ENCODE assay signal across 8 cellular contexts in the genomic region with DNA sequence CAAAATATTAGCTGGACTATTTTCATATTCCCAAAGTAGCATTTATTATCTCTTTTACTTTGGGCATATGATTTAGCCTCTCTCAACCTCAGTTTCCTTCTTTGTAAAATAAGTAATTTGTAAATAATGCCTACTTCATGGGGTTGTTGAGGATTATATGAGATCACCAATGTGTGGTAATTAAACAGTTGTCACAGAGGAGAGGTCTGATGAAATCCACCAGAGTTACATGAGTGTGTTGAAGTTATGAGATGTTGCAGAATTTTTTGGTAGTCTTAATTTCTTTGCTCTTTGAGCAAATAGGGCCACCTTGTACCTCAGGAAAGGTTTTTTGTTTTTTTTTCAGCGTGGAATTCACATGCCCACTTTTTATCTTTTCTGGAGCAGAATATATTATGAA. TPM values are rescaled to one million over a fixed set of nuclear protein-coding genes. Genes with fewer than 3 reads are reported as not detected.
A peak's percentile ranks its signal among the peaks of the same experiment; 100 is the strongest.
DNase-seq lines count a peak whose midpoint lies in the region; ATAC-seq and TF ChIP-seq lines count a peak whose summit lies in the region.

No MANE protein-coding gene starts in this region.

- H3K27ac ChIP-seq in GM23338 (ENCODE audit: low read depth) (peak overlapping the region; percentile 81; the same call in 1 of the 2 replicates), RWPE2 (ENCODE audit: poor library complexity, severe bottlenecking) (peak overlapping the region; percentile 77)

- peaks cover 41% of the 10 kb centered on the region; the same call in 2 of the 3 replicates for H3K36me3 Mint-ChIP-seq in GM23338 (ENCODE audit: low read depth)

- H3K36me3 ChIP-seq in GM23338 (ENCODE audit: insufficient read depth) (no peaks in the 10 kb centered on the region), RWPE2 (ENCODE audit: low read depth) (peaks cover 34% of the 10 kb centered on the region)

- 0 out of 3 replicates have a peak, but pooled peaks cover 3% of the 10 kb centered on the region for H3K4me1 Mint-ChIP-seq in GM23338

- peaks cover 7% of the 10 kb centered on the region for H3K27me3 Mint-ChIP-seq in GM23338 (ENCODE audit: insufficient read depth, low read depth, poor library complexity)

- H3F3A ChIP-seq in GM23338 (replicated peaks; ENCODE audit: low read depth), result no peaks in the 10 kb centered on the region

- H3K4me2 ChIP-seq in GM23338, result peak overlapping the region; percentile 77

- peak overlapping the region; percentile 84; the same call in 1 of the 2 replicates for H3K27ac Mint-ChIP-seq in GM23338

- no peak for TF ChIP-seq CTCF in GM23338 (conservative IDR thresholded peaks at IDR 0.05; ENCODE audit: low read depth in 2 of 2)
- no peak for TF ChIP-seq CTCF in RWPE2 (IDR thresholded peaks at IDR 0.05; ENCODE audit: poor library complexity, severe bottlenecking)
- TF ChIP-seq CTCF in epithelial cell of proximal tubule (conservative IDR thresholded peaks at IDR 0.05; ENCODE audit: low read depth, low read length), result no peak
- TF ChIP-seq CTCF in retinal pigment epithelial cell (conservative IDR thresholded peaks at IDR 0.05; ENCODE audit: low read depth, low read length), result no peak

- H3K4me3 ChIP-seq in GM23338 (peak overlapping the region; percentile 60), RWPE2 (ENCODE audit: severe bottlenecking) (peak overlapping the region; percentile 48), epithelial cell of proximal tubule (ENCODE audit: low read depth, low read length) (peak overlapping the region; percentile 81), retinal pigment epithelial cell (ENCODE audit: low read length) (peak overlapping the region; percentile 69)

- H3K4me1 ChIP-seq in GM23338 (ENCODE audit: insufficient read depth) (peaks cover 5% of the 10 kb centered on the region; the same call in 1 of the 2 replicates), RWPE2 (ENCODE audit: insufficient read depth, poor library complexity, severe bottlenecking) (peaks cover 3% of the 10 kb centered on the region)

- H3K4me3 Mint-ChIP-seq in GM23338, result peak overlapping the region; percentile 96

- no peaks in the 10 kb centered on the region; the same call in 1 of the 2 replicates for H4K20me1 ChIP-seq in GM23338 (replicated peaks; ENCODE audit: insufficient read depth)

- H3K9me3 ChIP-seq in RWPE2 (ENCODE audit: severe bottlenecking), result no peaks in the 10 kb centered on the region

- ATAC-seq in GM23338, result no peak
- ATAC-seq in RWPE2 (ENCODE audit: low read depth), result no peak
- no peak for ATAC-seq in HG03457 (IDR thresholded peaks at IDR 0.05; ENCODE audit: unreplicated experiment)

- H3K9me3 Mint-ChIP-seq in GM23338, result no peaks in the 10 kb centered on the region

- H3K79me2 ChIP-seq in GM23338 (replicated peaks; ENCODE audit: insufficient read depth), result peaks cover 35% of the 10 kb centered on the region

- no peak for DNase-seq in GM23338 (ENCODE audit: low spot score)
- DNase-seq in RWPE2 (ENCODE audit: low spot score), result no peak
- no peak for DNase-seq in epithelial cell of proximal tubule (ENCODE audit: low read depth)
- no peak for DNase-seq in retinal pigment epithelial cell (ENCODE audit: low read depth)
- DNase-seq in activated effector memory CD4-positive, alpha-beta T cell treated with Interleukin-2 at 50 U/mL for 16 hours, result no peak
- no peak for DNase-seq in NCI-H2081 (lab: John Stamatoyannopoulos, UW)
- no peak for DNase-seq in SK-N-DZ (ENCODE audit: low spot score)

- no peak overlapping the region for H2AFZ ChIP-seq in GM23338

- H3K9me2 ChIP-seq in GM23338 (ENCODE audit: insufficient read depth), result no peaks in the 10 kb centered on the region

- H3K27me3 ChIP-seq in GM23338 (ENCODE audit: insufficient read depth) (no peaks in the 10 kb centered on the region), RWPE2 (ENCODE audit: insufficient read depth, poor library complexity, severe bottlenecking) (no peaks in the 10 kb centered on the region)

TF ChIP-seq in GM23338, 12 proteins besides CTCF, POLR2A, EP300 and RAD21 (continues in another document):
- TF ChIP-seq, protein P1, sequence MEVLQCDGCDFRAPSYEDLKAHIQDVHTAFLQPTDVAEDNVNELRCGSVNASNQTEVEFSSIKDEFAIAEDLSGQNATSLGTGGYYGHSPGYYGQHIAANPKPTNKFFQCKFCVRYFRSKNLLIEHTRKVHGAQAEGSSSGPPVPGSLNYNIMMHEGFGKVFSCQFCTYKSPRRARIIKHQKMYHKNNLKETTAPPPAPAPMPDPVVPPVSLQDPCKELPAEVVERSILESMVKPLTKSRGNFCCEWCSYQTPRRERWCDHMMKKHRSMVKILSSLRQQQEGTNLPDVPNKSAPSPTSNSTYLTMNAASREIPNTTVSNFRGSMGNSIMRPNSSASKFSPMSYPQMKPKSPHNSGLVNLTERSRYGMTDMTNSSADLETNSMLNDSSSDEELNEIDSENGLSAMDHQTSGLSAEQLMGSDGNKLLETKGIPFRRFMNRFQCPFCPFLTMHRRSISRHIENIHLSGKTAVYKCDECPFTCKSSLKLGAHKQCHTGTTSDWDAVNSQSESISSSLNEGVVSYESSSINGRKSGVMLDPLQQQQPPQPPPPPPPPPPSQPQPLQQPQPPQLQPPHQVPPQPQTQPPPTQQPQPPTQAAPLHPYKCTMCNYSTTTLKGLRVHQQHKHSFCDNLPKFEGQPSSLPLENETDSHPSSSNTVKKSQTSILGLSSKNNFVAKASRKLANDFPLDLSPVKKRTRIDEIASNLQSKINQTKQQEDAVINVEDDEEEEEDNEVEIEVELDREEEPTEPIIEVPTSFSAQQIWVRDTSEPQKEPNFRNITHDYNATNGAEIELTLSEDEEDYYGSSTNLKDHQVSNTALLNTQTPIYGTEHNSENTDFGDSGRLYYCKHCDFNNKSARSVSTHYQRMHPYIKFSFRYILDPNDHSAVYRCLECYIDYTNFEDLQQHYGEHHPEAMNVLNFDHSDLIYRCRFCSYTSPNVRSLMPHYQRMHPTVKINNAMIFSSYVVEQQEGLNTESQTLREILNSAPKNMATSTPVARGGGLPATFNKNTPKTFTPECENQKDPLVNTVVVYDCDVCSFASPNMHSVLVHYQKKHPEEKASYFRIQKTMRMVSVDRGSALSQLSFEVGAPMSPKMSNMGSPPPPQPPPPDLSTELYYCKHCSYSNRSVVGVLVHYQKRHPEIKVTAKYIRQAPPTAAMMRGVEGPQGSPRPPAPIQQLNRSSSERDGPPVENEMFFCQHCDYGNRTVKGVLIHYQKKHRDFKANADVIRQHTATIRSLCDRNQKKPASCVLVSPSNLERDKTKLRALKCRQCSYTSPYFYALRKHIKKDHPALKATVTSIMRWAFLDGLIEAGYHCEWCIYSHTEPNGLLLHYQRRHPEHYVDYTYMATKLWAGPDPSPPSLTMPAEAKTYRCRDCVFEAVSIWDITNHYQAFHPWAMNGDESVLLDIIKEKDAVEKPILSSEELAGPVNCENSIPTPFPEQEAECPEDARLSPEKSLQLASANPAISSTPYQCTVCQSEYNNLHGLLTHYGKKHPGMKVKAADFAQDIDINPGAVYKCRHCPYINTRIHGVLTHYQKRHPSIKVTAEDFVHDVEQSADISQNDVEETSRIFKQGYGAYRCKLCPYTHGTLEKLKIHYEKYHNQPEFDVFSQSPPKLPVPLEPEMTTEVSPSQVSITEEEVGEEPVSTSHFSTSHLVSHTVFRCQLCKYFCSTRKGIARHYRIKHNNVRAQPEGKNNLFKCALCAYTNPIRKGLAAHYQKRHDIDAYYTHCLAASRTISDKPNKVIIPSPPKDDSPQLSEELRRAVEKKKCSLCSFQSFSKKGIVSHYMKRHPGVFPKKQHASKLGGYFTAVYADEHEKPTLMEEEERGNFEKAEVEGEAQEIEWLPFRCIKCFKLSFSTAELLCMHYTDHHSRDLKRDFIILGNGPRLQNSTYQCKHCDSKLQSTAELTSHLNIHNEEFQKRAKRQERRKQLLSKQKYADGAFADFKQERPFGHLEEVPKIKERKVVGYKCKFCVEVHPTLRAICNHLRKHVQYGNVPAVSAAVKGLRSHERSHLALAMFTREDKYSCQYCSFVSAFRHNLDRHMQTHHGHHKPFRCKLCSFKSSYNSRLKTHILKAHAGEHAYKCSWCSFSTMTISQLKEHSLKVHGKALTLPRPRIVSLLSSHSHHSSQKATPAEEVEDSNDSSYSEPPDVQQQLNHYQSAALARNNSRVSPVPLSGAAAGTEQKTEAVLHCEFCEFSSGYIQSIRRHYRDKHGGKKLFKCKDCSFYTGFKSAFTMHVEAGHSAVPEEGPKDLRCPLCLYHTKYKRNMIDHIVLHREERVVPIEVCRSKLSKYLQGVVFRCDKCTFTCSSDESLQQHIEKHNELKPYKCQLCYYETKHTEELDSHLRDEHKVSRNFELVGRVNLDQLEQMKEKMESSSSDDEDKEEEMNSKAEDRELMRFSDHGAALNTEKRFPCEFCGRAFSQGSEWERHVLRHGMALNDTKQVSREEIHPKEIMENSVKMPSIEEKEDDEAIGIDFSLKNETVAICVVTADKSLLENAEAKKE (CRISPR knock-in tag; IDR thresholded peaks at IDR 0.05), result no peak
- TF ChIP-seq ZNF331 (CRISPR knock-in tag; IDR thresholded peaks at IDR 0.05; ENCODE audit: low read depth), result no peak

RNA-seq across cellular contexts. Expression of gene COX7B, which starts 1.4 kb away (rescaled TPM):
- total RNA-seq in GM23338 (2014; rRNA removed; shearing (Covaris generic)), result 411 and 687 TPM in 2 replicates
- 1,029 and 1,173 TPM in 2 replicates for polyA plus RNA-seq in GM23338 (2016; fragmentation: Nextera tagmentation; extraction: Ambion mirVana)
- total RNA-seq in epithelial cell of proximal tubule, result 285 and 410 TPM in 2 replicates
- polyA plus RNA-seq in SK-N-DZ (2014; cell fraction: cytosol; rRNA removed), result 897 and 1,028 TPM in 2 replicates
- 645 and 913 TPM in 2 replicates for polyA plus RNA-seq in SK-N-DZ (2014; cell fraction: nucleus; rRNA removed)

RNA-seq across cellular contexts. Expression of gene MAGT1, which starts 5.5 kb away (rescaled TPM):
- 42.2 and 43.7 TPM in 2 replicates for total RNA-seq in GM23338 (2014; rRNA removed; shearing (Covaris generic))
- 22.2 and 23.4 TPM in 2 replicates for polyA plus RNA-seq in GM23338 (2016; fragmentation: Nextera tagmentation; extraction: Ambion mirVana)
- 40.5 and 61.6 TPM in 2 replicates for total RNA-seq in epithelial cell of proximal tubule
- 18.4 and 19.4 TPM in 2 replicates for polyA plus RNA-seq in SK-N-DZ (2014; cell fraction: cytosol; rRNA removed)
- polyA plus RNA-seq in SK-N-DZ (2014; cell fraction: nucleus; rRNA removed), result 3.3 and 5.8 TPM in 2 replicates

RNA-seq across cellular contexts. Expression of gene ATP7A, which starts 9.8 kb away (rescaled TPM):
- 2.5 and 3.1 TPM in 2 replicates for total RNA-seq in GM23338 (2014; rRNA removed; shearing (Covaris generic))
- polyA plus RNA-seq in GM23338 (2016; fragmentation: Nextera tagmentation; extraction: Ambion mirVana), result 1.5 and 2.2 TPM in 2 replicates
- total RNA-seq in epithelial cell of proximal tubule, result 2.4 and 3.9 TPM in 2 replicates
- polyA plus RNA-seq in SK-N-DZ (2014; cell fraction: cytosol; rRNA removed), result 15.6 and 21.2 TPM in 2 replicates
- polyA plus RNA-seq in SK-N-DZ (2014; cell fraction: nucleus; rRNA removed), result 7.6 and 8.4 TPM in 2 replicates
